ENCODE assay signal across 7 cellular contexts in genomic region chr7:148527717-148528168, GRCh38.
DNase-seq lines count a peak whose midpoint lies in the region; ATAC-seq and TF ChIP-seq lines count a peak whose summit lies in the region.

No MANE protein-coding gene starts in this region.

- H3T11ph ChIP-seq in H9 (ENCODE audit: low read length): no peak overlapping the region

- H3K79me2 ChIP-seq in H9 (ENCODE audit: insufficient read depth, low read length): no peaks in the 10 kb centered on the region
- H3K79me2 ChIP-seq in hepatocyte: no peaks in the 10 kb centered on the region

- H3K4me3 ChIP-seq in GM12875 (ENCODE audit: low read depth, low read length) (no peak overlapping the region), hepatocyte (no peak overlapping the region)

- H2BK5ac ChIP-seq in H9 (ENCODE audit: insufficient read length, low read length): no peak overlapping the region

- no peak overlapping the region for H4K8ac ChIP-seq in H9 (replicated peaks; ENCODE audit: insufficient read length, low read depth, low read length)

- TF ChIP-seq CTCF in GM12875 (IDR thresholded peaks at IDR 0.05; ENCODE audit: borderline replicate concordance, insufficient read depth, low read depth, low read length): peak; percentile 74
- peak; percentile 87 for TF ChIP-seq CTCF in H9 (conservative IDR thresholded peaks at IDR 0.05)
- peak; percentile 93 for TF ChIP-seq CTCF in LNCAP (IDR thresholded peaks at IDR 0.05)
- peak; percentile 51 for TF ChIP-seq CTCF in hepatocyte (IDR thresholded peaks at IDR 0.05; ENCODE audit: poor library complexity)

- no peak overlapping the region for H2AFZ ChIP-seq in H9 (ENCODE audit: low read length)
- no peak overlapping the region for H2AFZ ChIP-seq in hepatocyte

- H3K9me2 ChIP-seq in hepatocyte (replicated peaks; ENCODE audit: insufficient read depth): no peaks in the 10 kb centered on the region

- H3K27ac Mint-ChIP-seq in H9: 0 out of 7 replicates have a peak overlapping the region, but pooled peaks of 1 of the 3 experiments have one; percentile 37

- no peak overlapping the region for H2AK5ac ChIP-seq in H9 (ENCODE audit: insufficient read length, low read length)

- H2BK15ac ChIP-seq in H9 (ENCODE audit: low read depth, low read length): no peak overlapping the region

- no peak overlapping the region for H4K5ac ChIP-seq in H9 (ENCODE audit: insufficient read length, low read depth, low read length)

- H3K4ac ChIP-seq in H9 (ENCODE audit: low read depth, low read length): no peak overlapping the region

- H3K36me3 ChIP-seq in hepatocyte (replicated peaks; ENCODE audit: insufficient read depth, low read depth): no peaks in the 10 kb centered on the region

- no peak overlapping the region for H2BK20ac ChIP-seq in H9 (ENCODE audit: low read depth, low read length, poor library complexity, severe bottlenecking)

- peak; percentile 99 for ATAC-seq in SK-N-SH treated with all-trans-retinoic acid at 6 μM for 48 hours

- 0 out of 2 replicates have a peak, but pooled peaks cover 2% of the 10 kb centered on the region for H3K27me3 Mint-ChIP-seq in H9 (ENCODE audit: low read depth)

- no peak overlapping the region for H3K9ac ChIP-seq in H9 (ENCODE audit: extremely low read depth, insufficient read length, low read length)

- H3K14ac ChIP-seq in H9 (ENCODE audit: insufficient read depth, low read length): no peak overlapping the region

- no CpG with 5 or more reads among the region's 6 CpGs for WGBS in H9 (ENCODE audit: extremely low coverage, insufficient read length, low lambda C conversion rate)
- 68% methylated on average over 6 of the region's 6 CpGs for WGBS in hepatocyte (ENCODE audit: low lambda C conversion rate, missing lambda C conversion rate)

- no peak overlapping the region for H3K4me2 ChIP-seq in H9 (ENCODE audit: insufficient read depth, insufficient read length, low read length)
- H3K4me2 ChIP-seq in hepatocyte: no peak overlapping the region

- H3K4me3 Mint-ChIP-seq in H9: no peak overlapping the region

- no peak overlapping the region for H3K23ac ChIP-seq in H9 (ENCODE audit: insufficient read length, low read depth, low read length)

- H3K4me1 Mint-ChIP-seq in H9: peaks cover 14 to 24% of the 10 kb centered on the region in 2 experiments

- H3K9me3 Mint-ChIP-seq in H9: peaks cover 0 to 5% of the 10 kb centered on the region in 2 experiments; a peak in 1 of 5 replicates

- H3K27ac ChIP-seq in H9 (ENCODE audit: insufficient read length, low read depth, low read length): no peak overlapping the region
- no peak overlapping the region for H3K27ac ChIP-seq in hepatocyte

- H4K91ac ChIP-seq in H9 (ENCODE audit: insufficient read length, low read depth, low read length): no peak overlapping the region

- no peak overlapping the region for H2BK120ac ChIP-seq in H9 (ENCODE audit: low read depth, low read length, poor library complexity, severe bottlenecking)

- H3K27me3 ChIP-seq in H9 (ENCODE audit: insufficient read depth, low read length) (no peaks in the 10 kb centered on the region), hepatocyte (no peaks in the 10 kb centered on the region)

- H3K18ac ChIP-seq in H9 (ENCODE audit: insufficient read length, low read depth, low read length): no peak overlapping the region

- peaks cover 0 to 2% (median 2%) of the 10 kb centered on the region in 3 experiments; a peak in 2 of 7 replicates for H3K36me3 Mint-ChIP-seq in H9 (ENCODE audit: insufficient read depth in 1 of 3, low read depth in 3 of 3)

- H3K9me3 ChIP-seq in H9 (ENCODE audit: control insufficient read depth, low read depth, low read length) (no peaks in the 10 kb centered on the region), hepatocyte (ENCODE audit: low read depth) (no peaks in the 10 kb centered on the region)

- no peak overlapping the region for H2BK12ac ChIP-seq in H9 (ENCODE audit: insufficient read length, low read depth, low read length)

- DNase-seq in H9: peak; percentile 89
- peak; percentile 86 for DNase-seq in activated naive CD4-positive, alpha-beta T cell treated with anti-CD3 and anti-CD28 coated beads, Interleukin-2, amount 50 U/mL, for 16 hours
- DNase-seq in hepatocyte (ENCODE audit: low spot score): peak; percentile 80
- DNase-seq in stimulated activated CD4-positive, alpha-beta T cell treated with anti-CD3 and anti-CD28 coated beads, Interleukin-15, amount 100 ng/mL, for 24 hours: peak; percentile 94

- no peaks in the 10 kb centered on the region for H3K79me1 ChIP-seq in H9 (ENCODE audit: insufficient read depth, low read depth, low read length, poor library complexity, severe bottlenecking)

- H4K20me1 ChIP-seq in H9 (ENCODE audit: control insufficient read depth, insufficient read depth, insufficient read length): no peaks in the 10 kb centered on the region
- no peaks in the 10 kb centered on the region for H4K20me1 ChIP-seq in hepatocyte (ENCODE audit: insufficient read depth, poor library complexity, severe bottlenecking)

- H3K23me2 ChIP-seq in H9 (ENCODE audit: insufficient read length, low read depth, low read length, poor library complexity, severe bottlenecking): no peaks in the 10 kb centered on the region

- no peak overlapping the region for H3K56ac ChIP-seq in H9 (ENCODE audit: insufficient read length, low read depth, low read length)

- H3K4me1 ChIP-seq in H9 (ENCODE audit: insufficient read depth, low read length) (no peaks in the 10 kb centered on the region), hepatocyte (ENCODE audit: insufficient read depth) (peaks cover 3% of the 10 kb centered on the region)

TF ChIP-seq in SK-N-SH treated with all-trans-retinoic acid at 6 μM for 48 hours, 23 proteins besides CTCF, POLR2A, EP300 and RAD21 (continues in another document):
- TF ChIP-seq ZNF8 (CRISPR knock-in tag; IDR thresholded peaks at IDR 0.05) (no peak), PPARA (CRISPR knock-in tag; IDR thresholded peaks at IDR 0.05; ENCODE audit: borderline replicate concordance) (no peak), CSRNP3 (CRISPR knock-in tag; IDR thresholded peaks at IDR 0.05) (no peak), ZFP30 (CRISPR knock-in tag; IDR thresholded peaks at IDR 0.05) (no peak), SNAI2 (CRISPR knock-in tag; IDR thresholded peaks at IDR 0.05) (no peak), ISL1 (CRISPR knock-in tag; IDR thresholded peaks at IDR 0.05) (no peak), RARB (CRISPR knock-in tag; IDR thresholded peaks at IDR 0.05) (no peak), CSDC2 (CRISPR knock-in tag; IDR thresholded peaks at IDR 0.05) (no peak), ZNF70 (CRISPR knock-in tag; IDR thresholded peaks at IDR 0.05) (no peak), TCF4 (CRISPR knock-in tag; IDR thresholded peaks at IDR 0.05; ENCODE audit: borderline replicate concordance) (no peak), ZNF565 (CRISPR knock-in tag; conservative IDR thresholded peaks at IDR 0.05; ENCODE audit: low read depth) (no peak), ESRRG (CRISPR knock-in tag; IDR thresholded peaks at IDR 0.05) (no peak), TSHZ2 (CRISPR knock-in tag; IDR thresholded peaks at IDR 0.05) (no peak)
- TF ChIP-seq, protein P1, sequence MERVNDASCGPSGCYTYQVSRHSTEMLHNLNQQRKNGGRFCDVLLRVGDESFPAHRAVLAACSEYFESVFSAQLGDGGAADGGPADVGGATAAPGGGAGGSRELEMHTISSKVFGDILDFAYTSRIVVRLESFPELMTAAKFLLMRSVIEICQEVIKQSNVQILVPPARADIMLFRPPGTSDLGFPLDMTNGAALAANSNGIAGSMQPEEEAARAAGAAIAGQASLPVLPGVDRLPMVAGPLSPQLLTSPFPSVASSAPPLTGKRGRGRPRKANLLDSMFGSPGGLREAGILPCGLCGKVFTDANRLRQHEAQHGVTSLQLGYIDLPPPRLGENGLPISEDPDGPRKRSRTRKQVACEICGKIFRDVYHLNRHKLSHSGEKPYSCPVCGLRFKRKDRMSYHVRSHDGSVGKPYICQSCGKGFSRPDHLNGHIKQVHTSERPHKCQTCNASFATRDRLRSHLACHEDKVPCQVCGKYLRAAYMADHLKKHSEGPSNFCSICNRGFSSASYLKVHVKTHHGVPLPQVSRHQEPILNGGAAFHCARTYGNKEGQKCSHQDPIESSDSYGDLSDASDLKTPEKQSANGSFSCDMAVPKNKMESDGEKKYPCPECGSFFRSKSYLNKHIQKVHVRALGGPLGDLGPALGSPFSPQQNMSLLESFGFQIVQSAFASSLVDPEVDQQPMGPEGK (CRISPR knock-in tag; IDR thresholded peaks at IDR 0.05; ENCODE audit: borderline replicate concordance): no peak
